In the genomic region with DNA sequence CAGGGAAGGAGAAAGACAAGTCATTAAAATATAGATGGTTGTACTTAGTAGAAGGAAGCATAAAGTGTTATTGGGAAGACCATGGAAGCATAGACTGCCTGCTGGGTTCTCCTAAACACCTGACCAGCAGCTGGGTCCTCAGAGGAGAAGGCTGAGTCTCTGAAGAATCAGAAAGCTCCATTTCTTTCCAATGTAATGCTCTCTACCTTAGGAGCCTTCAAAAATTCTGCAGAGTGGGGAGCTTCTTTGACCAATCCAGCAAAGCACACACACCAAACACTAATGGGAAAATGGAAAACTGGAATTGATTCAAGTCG, we compare ENCODE assay signal across 10 cellular contexts. TPM values are rescaled to one million over a fixed set of nuclear protein-coding genes. Genes with fewer than 3 reads are reported as not detected.
DNase-seq lines count a peak whose midpoint lies in the region; ATAC-seq and TF ChIP-seq lines count a peak whose summit lies in the region.
"Had no signal": no experiment of that assay in that cellular context is flagged by ENCODE, and none has a peak within 500 bp of the region (broad histone marks: within the 10 kb centered on the region; RNA-seq: fewer than 3 reads in every experiment).

No MANE protein-coding gene starts in this region.

- no peak for ATAC-seq in effector memory CD8-positive, alpha-beta T cell (replicated peaks)
- no peak for ATAC-seq in GM21447 (IDR thresholded peaks at IDR 0.05; ENCODE audit: unreplicated experiment)

- no peak overlapping the region for H2BK15ac ChIP-seq in neuronal stem cell (ENCODE audit: low read length)

- H3K27me3 Mint-ChIP-seq in effector memory CD8-positive, alpha-beta T cell = peaks cover 15 to 49% of the 10 kb centered on the region in 2 donors
- H3K27me3 Mint-ChIP-seq in endodermal cell (ENCODE audit: insufficient read depth) = no peaks in the 10 kb centered on the region

- peaks cover 26 to 30% of the 10 kb centered on the region in 2 donors for H3K4me1 Mint-ChIP-seq in effector memory CD8-positive, alpha-beta T cell (ENCODE audit: low read depth in 2 of 2)
- H3K4me1 Mint-ChIP-seq in endodermal cell = peaks cover 11% of the 10 kb centered on the region

- no peak overlapping the region for H2BK120ac ChIP-seq in neuronal stem cell (ENCODE audit: low read depth, low read length)

- DNase-seq in AG04450 (ENCODE audit: low read depth, low spot score) (no peak), NB4 (ENCODE audit: low read depth) (no peak), neuronal stem cell (ENCODE audit: low spot score) (no peak), activated gamma-delta T cell (lab: John Stamatoyannopoulos, UW) (no peak), SKM-1 treated with dmso at 0.1 percent for 144 hours (lab: John Stamatoyannopoulos, UW; ENCODE audit: unreplicated experiment) (no peak), endodermal cell (no peak)
- no peak for DNase-seq in effector memory CD8-positive, alpha-beta T cell
- DNase-seq: DMS 273 treated with DMSO at 0.1 percent for 48 hours, RPMI8226 had no signal

- H3K27me3 ChIP-seq in AG04450 (ENCODE audit: control insufficient read depth, insufficient read depth, low read length) (no peaks in the 10 kb centered on the region), neuronal stem cell (ENCODE audit: control insufficient read depth in 3 of 3, insufficient read depth in 3 of 3, low read depth in 1 of 3, low read length in 3 of 3) (no peaks in the 10 kb centered on the region), endodermal cell (ENCODE audit: control insufficient read depth, insufficient read depth, low read length, poor library complexity, severe bottlenecking) (no peaks in the 10 kb centered on the region)

- no peak overlapping the region for H4K91ac ChIP-seq in neuronal stem cell (ENCODE audit: low read depth, low read length, poor library complexity)

- H4K8ac ChIP-seq in neuronal stem cell (ENCODE audit: low read depth, low read length) = no peak overlapping the region

- H3K9me3 ChIP-seq in AG04450 (ENCODE audit: control insufficient read depth, insufficient read depth, low read length) = no peaks in the 10 kb centered on the region
- H3K9me3 ChIP-seq in neuronal stem cell (replicated peaks in 1 of 2; ENCODE audit: control insufficient read depth in 2 of 2, insufficient read depth in 1 of 2, low read depth in 1 of 2, low read length in 2 of 2) = no peaks in the 10 kb centered on the region
- no peaks in the 10 kb centered on the region for H3K9me3 ChIP-seq in endodermal cell (ENCODE audit: control insufficient read depth, low read length)

- peaks cover 6% of the 10 kb centered on the region for H3K36me3 Mint-ChIP-seq in effector memory CD8-positive, alpha-beta T cell (ENCODE audit: insufficient read depth)
- H3K36me3 Mint-ChIP-seq in endodermal cell (ENCODE audit: low read depth) = no peaks in the 10 kb centered on the region

- H3K9ac ChIP-seq in neuronal stem cell (ENCODE audit: low read depth, low read length, poor library complexity) (no peak overlapping the region), endodermal cell (ENCODE audit: extremely low read depth, low read length, poor library complexity, severe bottlenecking) (no peak overlapping the region)

- no peak overlapping the region for H2BK12ac ChIP-seq in neuronal stem cell (ENCODE audit: low read length)

- no peak overlapping the region for H3K4me2 ChIP-seq in neuronal stem cell (ENCODE audit: insufficient read depth, low read length, poor library complexity, severe bottlenecking)

- H3K4me1 ChIP-seq in neuronal stem cell (ENCODE audit: control insufficient read depth in 2 of 2, insufficient read depth in 1 of 2, low read depth in 1 of 2, low read length in 2 of 2) = peaks cover 5 to 7% of the 10 kb centered on the region in 2 donors
- H3K4me1 ChIP-seq in endodermal cell (ENCODE audit: control insufficient read depth, insufficient read depth, low read length) = no peaks in the 10 kb centered on the region

- POLR2A ChIA-PET in AG04450 (lab: Yijun Ruan, JAX) = interaction anchor here (1.0 to 1.8 kb wide), 3 partner anchors 8 to 38 kb away, joined by 3 to 11 read pairs (median 3); partner anchors contain the start of genes BCL10 and C1orf52

- no peaks in the 10 kb centered on the region for H3K9me3 Mint-ChIP-seq in effector memory CD8-positive, alpha-beta T cell
- H3K9me3 Mint-ChIP-seq in endodermal cell = no peaks in the 10 kb centered on the region

- peak overlapping the region; percentile 58 to 74 for H3K4me3 Mint-ChIP-seq in effector memory CD8-positive, alpha-beta T cell
- H3K4me3 Mint-ChIP-seq in endodermal cell = no peak overlapping the region

- CTCF ChIA-PET in AG04450 (lab: Charles Lee) = interaction anchor here (0.6 to 3.1 kb wide), 5 partner anchors 11 to 1407 kb away, joined by 4 to 12 read pairs (median 6); partner anchors contain the start of genes C1orf52 and SH3GLB1

- H3K18ac ChIP-seq in neuronal stem cell (ENCODE audit: low read length) = no peak overlapping the region

- H3K27ac Mint-ChIP-seq in effector memory CD8-positive, alpha-beta T cell = peak overlapping the region; percentile 18 to 88
- H3K27ac Mint-ChIP-seq in endodermal cell = no peak overlapping the region

- H3K23ac ChIP-seq in neuronal stem cell (ENCODE audit: low read depth, low read length, poor library complexity) = no peak overlapping the region

- no CpG with 5 or more reads among the region's 1 CpG for WGBS in neuronal stem cell (ENCODE audit: extremely low coverage in 2 of 2, insufficient read length in 2 of 2, insufficient replicate concordance in 1 of 2), 2 donors
- 60% methylated on average over 1 of the region's 1 CpG; no CpG with 5 or more reads in 1 of the 2 experiments for WGBS in endodermal cell (ENCODE audit: insufficient coverage in 1 of 2, insufficient read length in 1 of 2), 2 experiments

- H3K36me3 ChIP-seq in neuronal stem cell (replicated peaks in 1 of 2; ENCODE audit: control insufficient read depth in 2 of 2, insufficient read depth in 2 of 2, low read length in 2 of 2) (no peaks in the 10 kb centered on the region), endodermal cell (ENCODE audit: control insufficient read depth, insufficient read depth, low read length) (no peaks in the 10 kb centered on the region)

- H3K4me3 ChIP-seq in AG04450 (ENCODE audit: low read depth, low read length) = peak overlapping the region; percentile 20; the same call in 1 of the 2 replicates
- H3K4me3 ChIP-seq in NB4 (ENCODE audit: low read depth, low read length) = peak overlapping the region; percentile 9
- H3K4me3 ChIP-seq in neuronal stem cell (ENCODE audit: low read length in 2 of 2) = no peak overlapping the region
- H3K4me3 ChIP-seq in endodermal cell (ENCODE audit: low read length) = no peak overlapping the region

- no peaks in the 10 kb centered on the region for H3K79me1 ChIP-seq in neuronal stem cell (ENCODE audit: low read depth, low read length)

- peak overlapping the region; percentile 57 for H3K27ac ChIP-seq in AG04450 (ENCODE audit: low read depth, low read length)
- no peak overlapping the region for H3K27ac ChIP-seq in neuronal stem cell (replicated peaks; ENCODE audit: low read length)
- H3K27ac ChIP-seq in endodermal cell (ENCODE audit: low read depth, low read length) = no peak overlapping the region

- H2AK5ac ChIP-seq in neuronal stem cell (ENCODE audit: low read depth, low read length) = no peak overlapping the region

- H2AFZ ChIP-seq in neuronal stem cell (ENCODE audit: low read length) = peak overlapping the region; percentile 58

- H3K14ac ChIP-seq in neuronal stem cell (ENCODE audit: low read length) = no peak overlapping the region

- no peak for TF ChIP-seq POLR2A in NB4 (IDR thresholded peaks at IDR 0.05; ENCODE audit: extremely low read depth, insufficient read length)

- H2BK5ac ChIP-seq in neuronal stem cell (ENCODE audit: low read length) = no peak overlapping the region

- TF ChIP-seq CTCF in AG04450 (IDR thresholded peaks at IDR 0.05; ENCODE audit: low read depth, low read length) = no peak
- no peak for TF ChIP-seq CTCF in NB4 (IDR thresholded peaks at IDR 0.05; ENCODE audit: low read depth, low read length)
- TF ChIP-seq CTCF in endodermal cell (conservative IDR thresholded peaks at IDR 0.05) = no peak

- H3K4ac ChIP-seq in neuronal stem cell (ENCODE audit: low read length) = no peak overlapping the region

RNA-seq across cellular contexts. Expression of gene BCL10, which starts 21.1 kb away (rescaled TPM):
- polyA plus RNA-seq in AG04450 (2011; rRNA removed) = 17.2 and 19.4 TPM in 2 replicates
- 19.7 and 22.8 TPM in 2 replicates for polyA minus RNA-seq in AG04450 (2011; rRNA and poly(A)+ RNA removed)
- polyA plus RNA-seq in neuronal stem cell (2013, experiment 1 of 2) = 8.7 TPM
- 8.7 TPM for polyA plus RNA-seq in neuronal stem cell (2013, experiment 2 of 2)
- 10 to 100 TPM; 21.3 to 22.6 TPM for total RNA-seq in endodermal cell
- polyA plus RNA-seq in endodermal cell (2013, experiment 1 of 2) = 14.9 TPM
- 17.3 TPM for polyA plus RNA-seq in endodermal cell (2013, experiment 2 of 2)

RNA-seq across cellular contexts. Expression of gene C1orf52, which starts 38.0 kb away (rescaled TPM):
- 28.0 and 31.2 TPM in 2 replicates for polyA plus RNA-seq in AG04450 (2011; rRNA removed)
- 11.4 and 15.4 TPM in 2 replicates for polyA minus RNA-seq in AG04450 (2011; rRNA and poly(A)+ RNA removed)
- 34.5 TPM for polyA plus RNA-seq in neuronal stem cell (2013, experiment 1 of 2)
- 35.0 TPM for polyA plus RNA-seq in neuronal stem cell (2013, experiment 2 of 2)
- 10 to 100 TPM; 41.0 to 42.9 TPM for total RNA-seq in endodermal cell
- 41.1 TPM for polyA plus RNA-seq in endodermal cell (2013, experiment 1 of 2)
- 41.1 TPM for polyA plus RNA-seq in endodermal cell (2013, experiment 2 of 2)

Comparison
In these comparisons a context has a peak if more than half of its experiments do, and no peak if none do; other contexts are left out.
1. H3K4me3 ChIP-seq: peak in AG04450 (single experiment) and NB4 (single experiment); none in neuronal stem cell (0 of 2) and endodermal cell (single experiment).